Comparison of ENCODE assay signal across 10 cellular contexts in the genomic region with DNA sequence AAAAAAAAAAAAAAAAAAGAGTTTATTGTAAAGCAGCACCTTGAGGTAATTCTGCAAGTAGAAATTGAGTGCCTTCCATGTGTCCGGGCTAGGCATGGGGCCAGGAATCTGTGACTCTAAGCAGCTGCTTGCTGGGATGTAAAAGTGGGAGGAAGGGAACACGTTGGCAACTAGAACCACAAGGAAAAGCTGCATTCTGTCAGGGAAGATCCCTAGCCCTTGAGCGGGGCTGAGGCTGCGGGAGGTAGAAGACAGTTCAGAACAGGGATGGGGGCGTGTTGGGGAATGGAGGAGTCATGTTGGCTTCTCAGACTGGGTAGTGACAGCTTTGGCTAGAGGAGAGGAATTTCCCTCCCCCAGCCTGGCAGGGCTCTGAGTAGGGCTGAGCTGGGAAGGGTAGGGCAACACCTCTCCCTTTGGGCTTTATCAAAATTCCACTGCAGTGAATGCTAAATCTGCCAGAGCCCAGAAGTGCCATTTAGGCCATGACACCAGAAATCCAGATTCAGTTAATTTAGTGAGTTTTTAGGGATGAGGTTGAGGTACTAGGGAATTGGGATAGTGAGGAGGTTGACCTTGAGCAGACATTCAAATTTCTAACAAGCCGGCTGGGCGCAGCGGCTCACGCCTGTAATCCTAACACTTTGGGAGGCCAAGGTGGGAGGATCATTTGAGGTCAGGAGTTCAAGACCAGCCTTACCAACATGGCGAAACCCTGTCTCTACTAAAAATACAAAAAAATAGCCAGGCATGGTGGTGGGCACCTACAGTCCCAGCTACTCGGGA. TPM values are rescaled to one million over a fixed set of nuclear protein-coding genes. Genes with fewer than 3 reads are reported as not detected.
DNase-seq lines count a peak whose midpoint lies in the region; ATAC-seq and TF ChIP-seq lines count a peak whose summit lies in the region.
"Had no signal": no experiment of that assay in that cellular context is flagged by ENCODE, and none has a peak within 500 bp of the region (broad histone marks: within the 10 kb centered on the region; RNA-seq: fewer than 3 reads in every experiment).

No MANE protein-coding gene starts in this region.

- intact Hi-C loops in head of caudate nucleus (cut with DNase I): loop anchor here (10.0 kb wide), 2 partner anchors 63 to 263 kb away; partner anchors contain the start of gene HECTD4
- intact Hi-C loops in prostate gland (cut with DNase I): no loop called here

- H3K9ac ChIP-seq in neuronal stem cell (ENCODE audit: low read depth, low read length, poor library complexity): no peak overlapping the region
- H3K9ac ChIP-seq: parathyroid adenoma had no signal

- H2BK5ac ChIP-seq in neuronal stem cell (ENCODE audit: low read length): no peak overlapping the region

- no peak overlapping the region for H2AFZ ChIP-seq in neuronal stem cell (ENCODE audit: low read length)

- no peak overlapping the region for H3K23ac ChIP-seq in neuronal stem cell (ENCODE audit: low read depth, low read length, poor library complexity)

- H3K4me3 ChIP-seq in prostate gland: no peak overlapping the region
- no peak overlapping the region for H3K4me3 ChIP-seq in neuronal stem cell (ENCODE audit: low read length in 2 of 2)

- no peak overlapping the region for H3K4me2 ChIP-seq in neuronal stem cell (ENCODE audit: insufficient read depth, low read length, poor library complexity, severe bottlenecking)

- no peak overlapping the region for H2BK12ac ChIP-seq in neuronal stem cell (ENCODE audit: low read length)

- H4K8ac ChIP-seq in neuronal stem cell (ENCODE audit: low read depth, low read length): no peak overlapping the region

- TF ChIP-seq POLR2A in prostate gland (IDR thresholded peaks at IDR 0.05): no peak

- ATAC-seq in SK-N-SH treated with all-trans-retinoic acid at 6 μM for 48 hours: peak; percentile 3; the same call in 2 of the 3 replicates

- no peak overlapping the region for H2BK15ac ChIP-seq in neuronal stem cell (ENCODE audit: low read length)

- no peak overlapping the region for H2AK5ac ChIP-seq in neuronal stem cell (ENCODE audit: low read depth, low read length)

- H3K79me1 ChIP-seq in neuronal stem cell (ENCODE audit: low read depth, low read length): no peaks in the 10 kb centered on the region

- H3K18ac ChIP-seq in neuronal stem cell (ENCODE audit: low read length): no peak overlapping the region

- no peak overlapping the region for H3K14ac ChIP-seq in neuronal stem cell (ENCODE audit: low read length)

- H3K4ac ChIP-seq in neuronal stem cell (ENCODE audit: low read length): no peak overlapping the region

- H3K27ac ChIP-seq in prostate gland: peak overlapping the region; percentile 47 to 67
- no peak overlapping the region for H3K27ac ChIP-seq in neuronal stem cell (replicated peaks; ENCODE audit: low read length)
- H3K27ac ChIP-seq: parathyroid adenoma had no signal

- TF ChIP-seq CTCF in prostate gland (IDR thresholded peaks at IDR 0.05): no peak

- H3K4me1 ChIP-seq in prostate gland (replicated peaks) (no peaks in the 10 kb centered on the region), neuronal stem cell (ENCODE audit: control insufficient read depth in 2 of 2, insufficient read depth in 1 of 2, low read depth in 1 of 2, low read length in 2 of 2) (peaks cover 5 to 10% of the 10 kb centered on the region in 2 donors)

- H3K9me3 ChIP-seq in prostate gland: no peaks in the 10 kb centered on the region
- no peaks in the 10 kb centered on the region for H3K9me3 ChIP-seq in neuronal stem cell (replicated peaks in 1 of 2; ENCODE audit: control insufficient read depth in 2 of 2, insufficient read depth in 1 of 2, low read depth in 1 of 2, low read length in 2 of 2)

- peak; percentile 76 for DNase-seq in EL
- peak; percentile 32 to 88 (median 55) for DNase-seq in head of caudate nucleus
- DNase-seq in prostate gland (ENCODE audit: low spot score): peak; percentile 65
- no peak for DNase-seq in NCI-H2081 (lab: John Stamatoyannopoulos, UW)
- no peak for DNase-seq in activated gamma-delta T cell (lab: John Stamatoyannopoulos, UW)
- DNase-seq in neuronal stem cell (ENCODE audit: low spot score): no peak
- DNase-seq in NCI-H2227 treated with DMSO at 0.1 percent for 48 hours (lab: John Stamatoyannopoulos, UW): no peak
- DNase-seq: KG1 had no signal

- H2BK120ac ChIP-seq in neuronal stem cell (ENCODE audit: low read depth, low read length): no peak overlapping the region

- no peak overlapping the region for H4K91ac ChIP-seq in neuronal stem cell (ENCODE audit: low read depth, low read length, poor library complexity)

- H3K36me3 ChIP-seq in prostate gland: no peaks in the 10 kb centered on the region
- no peaks in the 10 kb centered on the region for H3K36me3 ChIP-seq in neuronal stem cell (replicated peaks in 1 of 2; ENCODE audit: control insufficient read depth in 2 of 2, insufficient read depth in 2 of 2, low read length in 2 of 2)

- 60% methylated on average over 11 of the region's 11 CpGs for WGBS in prostate gland
- WGBS in neuronal stem cell (ENCODE audit: extremely low coverage in 2 of 2, insufficient read length in 2 of 2, insufficient replicate concordance in 1 of 2), 2 donors: no CpG with 5 or more reads among the region's 11 CpGs

- no peaks in the 10 kb centered on the region for H3K27me3 ChIP-seq in prostate gland (replicated peaks; ENCODE audit: insufficient read depth)
- no peaks in the 10 kb centered on the region for H3K27me3 ChIP-seq in neuronal stem cell (ENCODE audit: control insufficient read depth in 3 of 3, insufficient read depth in 3 of 3, low read depth in 1 of 3, low read length in 3 of 3)

TF ChIP-seq in SK-N-SH treated with all-trans-retinoic acid at 6 μM for 48 hours, 23 proteins besides CTCF, POLR2A, EP300 and RAD21 (continues in another document):
- TF ChIP-seq PPARA (CRISPR knock-in tag; IDR thresholded peaks at IDR 0.05; ENCODE audit: borderline replicate concordance): no peak
- TF ChIP-seq TOX (CRISPR knock-in tag; IDR thresholded peaks at IDR 0.05; ENCODE audit: borderline replicate concordance): no peak
- no peak for TF ChIP-seq ZNF70 (CRISPR knock-in tag; IDR thresholded peaks at IDR 0.05)
- no peak for TF ChIP-seq ZFP3 (CRISPR knock-in tag; IDR thresholded peaks at IDR 0.05)
- TF ChIP-seq OSR1 (CRISPR knock-in tag; IDR thresholded peaks at IDR 0.05): no peak
- no peak for TF ChIP-seq RARB (CRISPR knock-in tag; IDR thresholded peaks at IDR 0.05)
- no peak for TF ChIP-seq CSDC2 (CRISPR knock-in tag; IDR thresholded peaks at IDR 0.05)
- TF ChIP-seq, protein P1, sequence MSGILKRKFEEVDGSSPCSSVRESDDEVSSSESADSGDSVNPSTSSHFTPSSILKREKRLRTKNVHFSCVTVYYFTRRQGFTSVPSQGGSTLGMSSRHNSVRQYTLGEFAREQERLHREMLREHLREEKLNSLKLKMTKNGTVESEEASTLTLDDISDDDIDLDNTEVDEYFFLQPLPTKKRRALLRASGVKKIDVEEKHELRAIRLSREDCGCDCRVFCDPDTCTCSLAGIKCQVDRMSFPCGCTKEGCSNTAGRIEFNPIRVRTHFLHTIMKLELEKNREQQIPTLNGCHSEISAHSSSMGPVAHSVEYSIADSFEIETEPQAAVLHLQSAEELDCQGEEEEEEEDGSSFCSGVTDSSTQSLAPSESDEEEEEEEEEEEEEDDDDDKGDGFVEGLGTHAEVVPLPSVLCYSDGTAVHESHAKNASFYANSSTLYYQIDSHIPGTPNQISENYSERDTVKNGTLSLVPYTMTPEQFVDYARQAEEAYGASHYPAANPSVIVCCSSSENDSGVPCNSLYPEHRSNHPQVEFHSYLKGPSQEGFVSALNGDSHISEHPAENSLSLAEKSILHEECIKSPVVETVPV (CRISPR knock-in tag; IDR thresholded peaks at IDR 0.05): no peak
- TF ChIP-seq ZNF565 (CRISPR knock-in tag; conservative IDR thresholded peaks at IDR 0.05; ENCODE audit: low read depth): no peak
- TF ChIP-seq ZNF8 (CRISPR knock-in tag; IDR thresholded peaks at IDR 0.05): no peak
- TF ChIP-seq, protein P2, sequence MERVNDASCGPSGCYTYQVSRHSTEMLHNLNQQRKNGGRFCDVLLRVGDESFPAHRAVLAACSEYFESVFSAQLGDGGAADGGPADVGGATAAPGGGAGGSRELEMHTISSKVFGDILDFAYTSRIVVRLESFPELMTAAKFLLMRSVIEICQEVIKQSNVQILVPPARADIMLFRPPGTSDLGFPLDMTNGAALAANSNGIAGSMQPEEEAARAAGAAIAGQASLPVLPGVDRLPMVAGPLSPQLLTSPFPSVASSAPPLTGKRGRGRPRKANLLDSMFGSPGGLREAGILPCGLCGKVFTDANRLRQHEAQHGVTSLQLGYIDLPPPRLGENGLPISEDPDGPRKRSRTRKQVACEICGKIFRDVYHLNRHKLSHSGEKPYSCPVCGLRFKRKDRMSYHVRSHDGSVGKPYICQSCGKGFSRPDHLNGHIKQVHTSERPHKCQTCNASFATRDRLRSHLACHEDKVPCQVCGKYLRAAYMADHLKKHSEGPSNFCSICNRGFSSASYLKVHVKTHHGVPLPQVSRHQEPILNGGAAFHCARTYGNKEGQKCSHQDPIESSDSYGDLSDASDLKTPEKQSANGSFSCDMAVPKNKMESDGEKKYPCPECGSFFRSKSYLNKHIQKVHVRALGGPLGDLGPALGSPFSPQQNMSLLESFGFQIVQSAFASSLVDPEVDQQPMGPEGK (CRISPR knock-in tag; IDR thresholded peaks at IDR 0.05; ENCODE audit: borderline replicate concordance): no peak
- TF ChIP-seq ARNTL (CRISPR knock-in tag; IDR thresholded peaks at IDR 0.05; ENCODE audit: borderline replicate concordance, low read depth): no peak
- TF ChIP-seq ZC3H10 (CRISPR knock-in tag; IDR thresholded peaks at IDR 0.05): no peak
- no peak for TF ChIP-seq ESRRG (CRISPR knock-in tag; IDR thresholded peaks at IDR 0.05)
- TF ChIP-seq ISL1 (CRISPR knock-in tag; IDR thresholded peaks at IDR 0.05): no peak
- TF ChIP-seq ZFP30 (CRISPR knock-in tag; IDR thresholded peaks at IDR 0.05): no peak
- no peak for TF ChIP-seq BACH2 (CRISPR knock-in tag; IDR thresholded peaks at IDR 0.05; ENCODE audit: borderline replicate concordance)
- TF ChIP-seq, protein P3, sequence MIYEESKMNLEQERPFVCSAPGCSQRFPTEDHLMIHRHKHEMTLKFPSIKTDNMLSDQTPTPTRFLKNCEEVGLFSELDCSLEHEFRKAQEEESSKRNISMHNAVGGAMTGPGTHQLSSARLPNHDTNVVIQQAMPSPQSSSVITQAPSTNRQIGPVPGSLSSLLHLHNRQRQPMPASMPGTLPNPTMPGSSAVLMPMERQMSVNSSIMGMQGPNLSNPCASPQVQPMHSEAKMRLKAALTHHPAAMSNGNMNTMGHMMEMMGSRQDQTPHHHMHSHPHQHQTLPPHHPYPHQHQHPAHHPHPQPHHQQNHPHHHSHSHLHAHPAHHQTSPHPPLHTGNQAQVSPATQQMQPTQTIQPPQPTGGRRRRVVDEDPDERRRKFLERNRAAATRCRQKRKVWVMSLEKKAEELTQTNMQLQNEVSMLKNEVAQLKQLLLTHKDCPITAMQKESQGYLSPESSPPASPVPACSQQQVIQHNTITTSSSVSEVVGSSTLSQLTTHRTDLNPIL (CRISPR knock-in tag; IDR thresholded peaks at IDR 0.05; ENCODE audit: low read depth): no peak

RNA-seq across cellular contexts. Expression of gene TRAFD1, which starts 3.4 kb away (rescaled TPM):
- total RNA-seq in prostate gland: 10 to 100 TPM; 44.8 to 56.4 TPM
- polyA plus RNA-seq in neuronal stem cell (2013, experiment 1 of 2): 21.1 TPM
- 21.0 TPM for polyA plus RNA-seq in neuronal stem cell (2013, experiment 2 of 2)

RNA-seq across cellular contexts. Expression of gene NAA25, which starts 13.4 kb away (rescaled TPM):
- total RNA-seq in prostate gland: 10 to 100 TPM; 15.5 to 24.0 TPM
- polyA plus RNA-seq in neuronal stem cell (2013, experiment 1 of 2): 19.7 TPM
- polyA plus RNA-seq in neuronal stem cell (2013, experiment 2 of 2): 22.6 TPM

Comparison
In these comparisons a context has a peak if more than half of its experiments do, and no peak if none do; other contexts are left out.
1. DNase-seq: peak in EL (single experiment), head of caudate nucleus (42 of 42) and prostate gland (single experiment); none in NCI-H2081 (0 of 2), activated gamma-delta T cell (single experiment), neuronal stem cell (single experiment) and NCI-H2227 treated with DMSO at 0.1 percent for 48 hours (single experiment).